8 cellular contexts compared by ENCODE assay signal in genomic region chrX:12567857-12568256, GRCh38.
DNase-seq lines count a peak whose midpoint lies in the region; ATAC-seq, FAIRE-seq and TF ChIP-seq lines count a peak whose summit lies in the region.

No MANE protein-coding gene starts in this region.

- H3K9me2 ChIP-seq in OCI-LY7 (ENCODE audit: insufficient read depth, low read length) = no peaks in the 10 kb centered on the region

- no peaks in the 10 kb centered on the region for H3K27me3 ChIP-seq in liver (ENCODE audit: control insufficient read depth in 4 of 4, insufficient read depth in 4 of 4, low read length in 3 of 4)
- no peaks in the 10 kb centered on the region for H3K27me3 ChIP-seq in HepG2 (ENCODE audit: control insufficient read depth in 1 of 2, insufficient read depth in 2 of 2, low read length in 2 of 2)
- no peaks in the 10 kb centered on the region for H3K27me3 ChIP-seq in fibroblast of lung (ENCODE audit: control insufficient read depth, insufficient read depth, low read length)

- FAIRE-seq in HepG2 (lab: Jason Lieb, UNC) (no peak), urothelium cell line (lab: Jason Lieb, UNC) (no peak)

- POLR2A ChIA-PET in HepG2 (lab: Yijun Ruan, JAX) (no interaction called here), OCI-LY7 (lab: Charles Lee) (no interaction called here)

- DNase-seq in HepG2 (ENCODE audit: low spot score) (no peak), OCI-LY7 (ENCODE audit: low spot score) (peak; percentile 29), fibroblast of lung (ENCODE audit: low read depth in 2 of 2) (peak in 1 of 2 donors; percentile 18), urothelium cell line (ENCODE audit: low spot score) (no peak), NCI-H187 (lab: John Stamatoyannopoulos, UW) (no peak)

- intact Hi-C loops in HepG2 (cut with micrococcal nuclease; ENCODE audit: unreplicated experiment) = no loop called here
- intact Hi-C loops in OCI-LY7 (cut with micrococcal nuclease; ENCODE audit: unreplicated experiment) = loop anchor here (1.0 to 10.0 kb wide), 2 partner anchors 70 to 483 kb away; no protein-coding TSS in a partner anchor

- H3K36me3 ChIP-seq in liver (ENCODE audit: control insufficient read depth in 4 of 4, insufficient read depth in 3 of 4, low read depth in 1 of 4, low read length in 3 of 4) = no peaks in the 10 kb centered on the region
- no peaks in the 10 kb centered on the region for H3K36me3 ChIP-seq in HepG2 (replicated peaks in 1 of 2; ENCODE audit: control insufficient read depth in 1 of 2, insufficient read depth in 2 of 2, low read length in 2 of 2)
- no peaks in the 10 kb centered on the region for H3K36me3 ChIP-seq in OCI-LY7 (ENCODE audit: insufficient read depth, low read length)
- no peaks in the 10 kb centered on the region for H3K36me3 ChIP-seq in fibroblast of lung (ENCODE audit: control insufficient read depth, insufficient read depth, low read length)

- no peak overlapping the region for H2AFZ ChIP-seq in HepG2 (ENCODE audit: low read length)
- H2AFZ ChIP-seq in OCI-LY7 (ENCODE audit: low read length) = no peak overlapping the region
- H2AFZ ChIP-seq in fibroblast of lung (ENCODE audit: low read length) = no peak overlapping the region

- H3K9ac ChIP-seq in liver (ENCODE audit: low read depth in 1 of 2, low read length in 2 of 2) (no peak overlapping the region), HepG2 (ENCODE audit: insufficient read depth, low read depth, low read length) (no peak overlapping the region), fibroblast of lung (ENCODE audit: insufficient read depth, low read length) (no peak overlapping the region)

- BruUV-seq in HepG2 (replicated peaks; lab: Mats Ljungman, UMichigan) (no TSS peak), OCI-LY7 (replicated peaks; lab: Mats Ljungman, UMichigan) (no TSS peak)

- CTCF ChIA-PET in HepG2 (lab: Yijun Ruan, JAX; ENCODE audit: low intra/inter-chr PET ratio, low total read pairs) = interaction anchor here (1.2 kb wide), 1 partner anchor 488 kb away, joined by 3 read pairs; no protein-coding TSS in a partner anchor
- CTCF ChIA-PET in OCI-LY7 (lab: Charles Lee; ENCODE audit: unreplicated experiment) = no interaction called here

- H3K4me3 ChIP-seq in liver (ENCODE audit: low read depth in 1 of 3, low read length in 3 of 3) (no peak overlapping the region), HepG2 (replicated peaks in 1 of 3; ENCODE audit: insufficient read depth in 1 of 3, low read depth in 2 of 3, low read length in 3 of 3) (no peak overlapping the region), OCI-LY7 (ENCODE audit: low read depth, low read length, poor library complexity, severe bottlenecking) (no peak overlapping the region), fibroblast of lung (replicated peaks in 1 of 4; ENCODE audit: control extremely low read depth in 1 of 4, insufficient read depth in 1 of 4, low read depth in 3 of 4, low read length in 4 of 4) (no peak overlapping the region)

- H3K27ac ChIP-seq in liver (ENCODE audit: low read depth in 1 of 2, low read length in 2 of 2) (no peak overlapping the region), HepG2 (ENCODE audit: extremely low read length, insufficient read depth, low read length) (no peak overlapping the region), OCI-LY7 (ENCODE audit: low read depth, low read length, poor library complexity, severe bottlenecking) (no peak overlapping the region), fibroblast of lung (ENCODE audit: insufficient read depth, low read length) (no peak overlapping the region)

- TF ChIP-seq RAD21 in liver (IDR thresholded peaks at IDR 0.05) = peak; percentile 33 to 63
- TF ChIP-seq RAD21 in HepG2 (CRISPR knock-in tag; IDR thresholded peaks at IDR 0.05) = no peak

- no peaks in the 10 kb centered on the region for H3K4me1 ChIP-seq in liver (ENCODE audit: control insufficient read depth in 4 of 4, insufficient read depth in 4 of 4, low read length in 3 of 4)
- H3K4me1 ChIP-seq in HepG2 (ENCODE audit: insufficient read depth, low read length) = no peaks in the 10 kb centered on the region
- H3K4me1 ChIP-seq in OCI-LY7 (ENCODE audit: insufficient read depth, low read length, poor library complexity, severe bottlenecking) = no peaks in the 10 kb centered on the region
- no peaks in the 10 kb centered on the region for H3K4me1 ChIP-seq in fibroblast of lung (ENCODE audit: control insufficient read depth, extremely low read depth, insufficient read depth, low read length)

- TF ChIP-seq POLR2A in HepG2 (IDR thresholded peaks at IDR 0.05; ENCODE audit: insufficient read depth in 1 of 2, low read depth in 2 of 2, low read length in 2 of 2) = no peak

- 46% methylated on average over 2 of the region's 2 CpGs for WGBS in liver
- WGBS in HepG2 (ENCODE audit: low lambda C conversion rate) = 0% methylated on average over 2 of the region's 2 CpGs

- H3K9me3 ChIP-seq in liver (ENCODE audit: control insufficient read depth in 4 of 4, low read length in 3 of 4) (no peaks in the 10 kb centered on the region), HepG2 (ENCODE audit: low read length) (no peaks in the 10 kb centered on the region), OCI-LY7 (ENCODE audit: low read length) (no peaks in the 10 kb centered on the region), fibroblast of lung (ENCODE audit: control insufficient read depth, insufficient read depth, low read depth, low read length) (no peaks in the 10 kb centered on the region)

- no peak for ATAC-seq in HepG2
- no peak for ATAC-seq in GM21423 (IDR thresholded peaks at IDR 0.05; ENCODE audit: unreplicated experiment)
- ATAC-seq in HG03442 (IDR thresholded peaks at IDR 0.05; ENCODE audit: unreplicated experiment) = no peak

- no peaks in the 10 kb centered on the region for H3K79me2 ChIP-seq in HepG2 (ENCODE audit: insufficient read depth, low read length)
- no peaks in the 10 kb centered on the region for H3K79me2 ChIP-seq in OCI-LY7 (ENCODE audit: insufficient read depth, low read depth, low read length)
- H3K79me2 ChIP-seq in fibroblast of lung (ENCODE audit: control insufficient read depth, insufficient read depth, low read length) = no peaks in the 10 kb centered on the region

- H3K4me2 ChIP-seq in HepG2 (ENCODE audit: low read depth, low read length) (no peak overlapping the region), OCI-LY7 (ENCODE audit: low read length) (no peak overlapping the region), fibroblast of lung (ENCODE audit: extremely low read depth, insufficient read depth, low read length) (no peak overlapping the region)

- in situ Hi-C loops in HepG2 (cut with HindIII; ENCODE audit: extremely low pct_ligation_motif_present, low pct_unique_long_range_greater_than_20kb) = no loop called here

- H4K20me1 ChIP-seq in HepG2 (ENCODE audit: insufficient read depth, low read length) (no peaks in the 10 kb centered on the region), OCI-LY7 (ENCODE audit: insufficient read depth, low read length) (no peaks in the 10 kb centered on the region), fibroblast of lung (ENCODE audit: control insufficient read depth, extremely low read depth, insufficient read depth, low read length) (no peaks in the 10 kb centered on the region)

- TF ChIP-seq CTCF in liver (IDR thresholded peaks at IDR 0.05; ENCODE audit: low read depth, low read length, missing input control) = peak; percentile 42
- no peak for TF ChIP-seq CTCF in HepG2 (CRISPR knock-in tag; IDR thresholded peaks at IDR 0.05)
- TF ChIP-seq CTCF in OCI-LY7 (conservative IDR thresholded peaks at IDR 0.05; ENCODE audit: low read length) = peak; percentile 80
- peak; percentile 68 for TF ChIP-seq CTCF in fibroblast of lung (conservative IDR thresholded peaks at IDR 0.05 in 1 of 2, IDR thresholded peaks at IDR 0.05 in 1 of 2; ENCODE audit: low read depth in 1 of 2, low read length in 2 of 2)

- TF ChIP-seq EP300 in HepG2 (IDR thresholded peaks at IDR 0.05; ENCODE audit: low read depth in 2 of 2, low read length in 2 of 2) = no peak
- no peak for TF ChIP-seq EP300 in HepG2 (CRISPR knock-in tag; IDR thresholded peaks at IDR 0.05; ENCODE audit: borderline replicate concordance)

TF ChIP-seq in liver, 16 proteins besides CTCF, POLR2A, EP300 and RAD21 (continues in another document):
- TF ChIP-seq EGR1 (IDR thresholded peaks at IDR 0.05; ENCODE audit: low read depth in 2 of 2) (no peak), FOXA2 (IDR thresholded peaks at IDR 0.05) (no peak), YY1 (IDR thresholded peaks at IDR 0.05) (no peak), HNF4G (IDR thresholded peaks at IDR 0.05) (no peak), NR2F2 (IDR thresholded peaks at IDR 0.05) (no peak), JUND (IDR thresholded peaks at IDR 0.05) (no peak), MAX (IDR thresholded peaks at IDR 0.05) (no peak), RXRA (IDR thresholded peaks at IDR 0.05) (no peak), ATF3 (IDR thresholded peaks at IDR 0.05) (no peak), GABPA (IDR thresholded peaks at IDR 0.05 in 1 of 2, conservative IDR thresholded peaks at IDR 0.05 in 1 of 2) (no peak), TAF1 (conservative IDR thresholded peaks at IDR 0.05) (no peak), FOXA1 (IDR thresholded peaks at IDR 0.05) (no peak)

TF ChIP-seq in HepG2, 621 proteins besides CTCF, POLR2A, EP300 and RAD21 (continues in another document):
- no peak for TF ChIP-seq PAXIP1 (CRISPR knock-in tag; conservative IDR thresholded peaks at IDR 0.05)
- TF ChIP-seq TSC22D2 (CRISPR knock-in tag; IDR thresholded peaks at IDR 0.05; ENCODE audit: borderline replicate concordance) = no peak
- no peak for TF ChIP-seq ZNF256 (CRISPR knock-in tag; conservative IDR thresholded peaks at IDR 0.05)
- no peak for TF ChIP-seq HNRNPL (IDR thresholded peaks at IDR 0.05; ENCODE audit: low read depth, low read length)
- TF ChIP-seq STAT5B (CRISPR knock-in tag; IDR thresholded peaks at IDR 0.05) = no peak
